In genomic region chr4:41873380-41874295, GRCh38 we compare ENCODE assay signal across 2 cellular contexts.
TF ChIP-seq lines count a peak whose summit lies in the region.

No MANE protein-coding gene starts in this region.

TF ChIP-seq in GM23338, 12 proteins besides CTCF, POLR2A, EP300 and RAD21 (continued from another document):
- no peak for TF ChIP-seq REST (IDR thresholded peaks at IDR 0.05; ENCODE audit: unreplicated experiment)
- peak; percentile 39 for TF ChIP-seq EZH2phosphoT487 (IDR thresholded peaks at IDR 0.05; ENCODE audit: unreplicated experiment)

TF ChIP-seq in SK-N-SH treated with all-trans-retinoic acid at 6 μM for 48 hours, 23 proteins besides CTCF, POLR2A, EP300 and RAD21 (continued from another document):
- TF ChIP-seq POU6F1 (CRISPR knock-in tag; IDR thresholded peaks at IDR 0.05; ENCODE audit: borderline replicate concordance, low read depth) (no peak), ZNF565 (CRISPR knock-in tag; conservative IDR thresholded peaks at IDR 0.05; ENCODE audit: low read depth) (no peak), CSDC2 (CRISPR knock-in tag; IDR thresholded peaks at IDR 0.05) (no peak), ISL1 (CRISPR knock-in tag; IDR thresholded peaks at IDR 0.05) (no peak), ZFP3 (CRISPR knock-in tag; IDR thresholded peaks at IDR 0.05) (no peak), OSR1 (CRISPR knock-in tag; IDR thresholded peaks at IDR 0.05) (no peak), ZNF70 (CRISPR knock-in tag; IDR thresholded peaks at IDR 0.05) (no peak), CSRNP3 (CRISPR knock-in tag; IDR thresholded peaks at IDR 0.05) (0 out of 2 replicates have a peak, but pooled peaks have one; percentile 41), ZNF8 (CRISPR knock-in tag; IDR thresholded peaks at IDR 0.05) (peak; percentile 47; the same call in 1 of the 2 replicates), TCF4 (CRISPR knock-in tag; IDR thresholded peaks at IDR 0.05; ENCODE audit: borderline replicate concordance) (peak; percentile 87), GLIS3 (CRISPR knock-in tag; IDR thresholded peaks at IDR 0.05) (no peak), TSHZ2 (CRISPR knock-in tag; IDR thresholded peaks at IDR 0.05) (peak; percentile 80), PPARA (CRISPR knock-in tag; IDR thresholded peaks at IDR 0.05; ENCODE audit: borderline replicate concordance) (no peak), BACH2 (CRISPR knock-in tag; IDR thresholded peaks at IDR 0.05; ENCODE audit: borderline replicate concordance) (no peak), ARNTL (CRISPR knock-in tag; IDR thresholded peaks at IDR 0.05; ENCODE audit: borderline replicate concordance, low read depth) (0 out of 2 replicates have a peak, but pooled peaks have one; percentile 46), SNAI2 (CRISPR knock-in tag; IDR thresholded peaks at IDR 0.05) (no peak), TOX (CRISPR knock-in tag; IDR thresholded peaks at IDR 0.05; ENCODE audit: borderline replicate concordance) (no peak), ZC3H10 (CRISPR knock-in tag; IDR thresholded peaks at IDR 0.05) (no peak), ZFP30 (CRISPR knock-in tag; IDR thresholded peaks at IDR 0.05) (no peak), CREB5 (CRISPR knock-in tag; IDR thresholded peaks at IDR 0.05; ENCODE audit: low read depth) (no peak)
